ENCODE assay signal across 8 cellular contexts in the genomic region with DNA sequence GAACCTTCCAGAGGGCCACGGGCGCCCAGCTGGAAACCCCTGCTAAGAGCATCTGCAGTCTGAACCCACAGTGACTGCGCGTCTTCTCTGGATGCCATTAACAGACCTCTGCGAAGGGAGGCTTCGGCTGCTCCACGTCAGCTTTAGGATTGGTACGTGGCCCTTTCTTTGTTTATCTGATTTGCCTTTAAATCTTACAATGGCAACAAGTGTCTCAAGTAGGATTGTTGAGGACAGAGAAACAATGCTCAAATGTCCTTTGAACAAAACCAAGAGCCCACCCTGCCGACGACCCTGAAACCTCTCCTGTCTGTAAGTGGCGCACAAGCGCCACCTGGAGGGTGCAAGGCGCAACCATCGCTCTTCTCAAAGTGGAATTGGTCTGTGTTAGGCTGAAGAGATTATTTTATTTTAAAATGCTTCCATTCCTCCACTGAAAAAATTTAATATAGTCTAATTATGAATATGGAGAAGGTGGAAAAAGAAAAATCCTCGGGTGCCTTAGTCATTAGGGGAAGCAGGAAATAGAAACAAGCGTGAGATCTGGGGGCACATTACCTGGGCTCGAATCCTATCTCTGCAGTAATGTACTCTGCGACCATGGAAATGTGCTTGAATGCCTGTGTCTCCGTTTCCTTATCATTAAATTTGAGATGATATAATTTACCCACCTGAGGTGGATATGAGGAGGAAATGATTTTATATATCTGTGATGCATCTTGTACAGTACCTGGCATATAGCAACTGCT.
DNase-seq lines count a peak whose midpoint lies in the region; ATAC-seq and TF ChIP-seq lines count a peak whose summit lies in the region.

No MANE protein-coding gene starts in this region.

- peak overlapping the region; percentile 43 for H3K4me3 Mint-ChIP-seq in activated CD4-positive, alpha-beta T cell treated with anti-CD3 and anti-CD28 coated beads, Interleukin-2, amount 10 ng/mL, durations not matched to agents 7 days and 5 days
- H3K4me3 Mint-ChIP-seq in natural killer cell treated with Interleukin-12 subunit alpha and Interleukin-12 subunit beta and Interleukin-15 and Interleukin-18, amount 100 ng/mL, for 72 hours, result peak overlapping the region; percentile 76

- no peak overlapping the region for H3K27ac Mint-ChIP-seq in activated CD4-positive, alpha-beta T cell treated with anti-CD3 and anti-CD28 coated beads, Interleukin-2, amount 10 ng/mL, durations not matched to agents 7 days and 5 days
- peak overlapping the region in 1 of 2 donors; percentile 65 for H3K27ac Mint-ChIP-seq in natural killer cell treated with Interleukin-12 subunit alpha and Interleukin-12 subunit beta and Interleukin-15 and Interleukin-18, amount 100 ng/mL, for 72 hours

- peak; percentile 42 for DNase-seq in COLO668 (lab: John Stamatoyannopoulos, UW; ENCODE audit: unreplicated experiment)
- peak; percentile 86 for DNase-seq in NCI-H1092 treated with DMSO at 0.1 percent for 48 hours (lab: John Stamatoyannopoulos, UW)
- peak; percentile 31 for DNase-seq in activated CD4-positive, alpha-beta T cell treated with anti-CD3 and anti-CD28 coated beads, Interleukin-2, amount 10 ng/mL, durations not matched to agents 7 days and 5 days
- DNase-seq in fibroblast of mammary gland (ENCODE audit: low read depth), result peak; percentile 31
- no peak for DNase-seq in natural killer cell treated with Interleukin-12 subunit alpha and Interleukin-12 subunit beta and Interleukin-15 and Interleukin-18, amount 100 ng/mL, for 72 hours (ENCODE audit: low spot score)

- ATAC-seq in GM19468 (IDR thresholded peaks at IDR 0.05; ENCODE audit: extremely low read depth, unreplicated experiment), result peak; percentile 30
- peak in 1 of 2 donors; percentile 80 for ATAC-seq in natural killer cell treated with Interleukin-12 subunit alpha and Interleukin-12 subunit beta and Interleukin-15 and Interleukin-18, amount 100 ng/mL, for 72 hours
- no peak for ATAC-seq in GM18909 (IDR thresholded peaks at IDR 0.05; ENCODE audit: poor library complexity, unreplicated experiment)
- ATAC-seq in GM19467 (IDR thresholded peaks at IDR 0.05; ENCODE audit: unreplicated experiment), result no peak

- TF ChIP-seq CTCF in fibroblast of mammary gland (conservative IDR thresholded peaks at IDR 0.05; ENCODE audit: control insufficient read depth, insufficient read depth, low read depth, low read length), result peak; percentile 97

- H3K9me3 Mint-ChIP-seq in activated CD4-positive, alpha-beta T cell treated with anti-CD3 and anti-CD28 coated beads, Interleukin-2, amount 10 ng/mL, durations not matched to agents 7 days and 5 days, result no peaks in the 10 kb centered on the region
- no peaks in the 10 kb centered on the region for H3K9me3 Mint-ChIP-seq in natural killer cell treated with Interleukin-12 subunit alpha and Interleukin-12 subunit beta and Interleukin-15 and Interleukin-18, amount 100 ng/mL, for 72 hours

- CTCF ChIA-PET in activated CD4-positive, alpha-beta T cell treated with anti-CD3 and anti-CD28 coated beads, Interleukin-2, amount 10 ng/mL, durations not matched to agents 7 days and 5 days (lab: Charles Lee), result no interaction called here

- H3K4me3 ChIP-seq in fibroblast of mammary gland (ENCODE audit: control insufficient read depth, low read depth, low read length), result no peak overlapping the region

- peaks cover 8% of the 10 kb centered on the region for H3K27me3 Mint-ChIP-seq in activated CD4-positive, alpha-beta T cell treated with anti-CD3 and anti-CD28 coated beads, Interleukin-2, amount 10 ng/mL, durations not matched to agents 7 days and 5 days
- peaks cover 8 to 16% of the 10 kb centered on the region in 2 donors for H3K27me3 Mint-ChIP-seq in natural killer cell treated with Interleukin-12 subunit alpha and Interleukin-12 subunit beta and Interleukin-15 and Interleukin-18, amount 100 ng/mL, for 72 hours

- no peaks in the 10 kb centered on the region for H3K36me3 Mint-ChIP-seq in activated CD4-positive, alpha-beta T cell treated with anti-CD3 and anti-CD28 coated beads, Interleukin-2, amount 10 ng/mL, durations not matched to agents 7 days and 5 days (ENCODE audit: low read depth)
- no peaks in the 10 kb centered on the region for H3K36me3 Mint-ChIP-seq in natural killer cell treated with Interleukin-12 subunit alpha and Interleukin-12 subunit beta and Interleukin-15 and Interleukin-18, amount 100 ng/mL, for 72 hours

- POLR2A ChIA-PET in activated CD4-positive, alpha-beta T cell treated with anti-CD3 and anti-CD28 coated beads, Interleukin-2, amount 10 ng/mL, durations not matched to agents 7 days and 5 days (lab: Charles Lee), result no interaction called here

- peaks cover 18% of the 10 kb centered on the region for H3K4me1 Mint-ChIP-seq in activated CD4-positive, alpha-beta T cell treated with anti-CD3 and anti-CD28 coated beads, Interleukin-2, amount 10 ng/mL, durations not matched to agents 7 days and 5 days
- peaks cover 0 to 10% of the 10 kb centered on the region in 2 donors for H3K4me1 Mint-ChIP-seq in natural killer cell treated with Interleukin-12 subunit alpha and Interleukin-12 subunit beta and Interleukin-15 and Interleukin-18, amount 100 ng/mL, for 72 hours (ENCODE audit: low read depth in 2 of 2)
